In the genomic region with DNA sequence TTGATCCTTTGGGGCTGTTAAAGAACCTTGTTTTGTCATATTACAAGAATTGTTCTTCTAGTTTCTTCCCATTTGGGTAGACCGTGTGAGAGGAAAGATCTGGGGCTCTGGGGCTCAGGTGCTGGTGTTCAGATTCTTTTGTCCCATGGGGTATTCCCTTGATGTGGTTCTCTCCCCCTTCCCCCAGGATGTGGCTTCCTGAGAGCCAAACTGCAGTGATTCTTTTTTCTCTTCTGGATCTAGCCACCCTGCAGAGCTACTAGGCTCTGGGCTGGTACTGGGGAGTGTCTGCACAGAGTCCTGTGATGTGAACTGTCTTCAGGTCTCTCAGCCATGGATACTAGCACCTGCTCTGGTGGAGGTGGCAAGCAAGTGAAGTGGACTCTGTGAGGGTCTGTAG, we compare ENCODE assay signal across 20 cellular contexts.
A peak's percentile ranks its signal among the peaks of the same experiment; 100 is the strongest.
DNase-seq lines count a peak whose midpoint lies in the region; ATAC-seq and TF ChIP-seq lines count a peak whose summit lies in the region.
"Had no signal": no experiment of that assay in that cellular context is flagged by ENCODE, and none has a peak within 500 bp of the region (broad histone marks: within the 10 kb centered on the region; RNA-seq: fewer than 3 reads in every experiment).

No MANE protein-coding gene starts in this region.

- BruUV-seq in OCI-LY7 (replicated peaks; lab: Mats Ljungman, UMichigan) = no TSS peak

- no peaks in the 10 kb centered on the region; a peak in 1 of 5 replicates for H3K9me3 Mint-ChIP-seq in H9

- CTCF ChIA-PET in OCI-LY7 (lab: Charles Lee; ENCODE audit: unreplicated experiment) = no interaction called here

- intact Hi-C loops in OCI-LY7 (cut with micrococcal nuclease; ENCODE audit: unreplicated experiment) = no loop called here
- intact Hi-C loops in mucosa of descending colon (cut with DNase I, micrococcal nuclease) = no loop called here

- H3K4ac ChIP-seq in H9 (ENCODE audit: low read depth, low read length) = no peak overlapping the region
- no peak overlapping the region for H3K4ac ChIP-seq in trophoblast cell (ENCODE audit: low read depth, low read length)

- POLR2A ChIA-PET in OCI-LY7 (lab: Charles Lee) = interaction anchor here (0.6 kb wide), 1 partner anchor 48 kb away, joined by 3 read pairs; no protein-coding TSS in a partner anchor

- no peak overlapping the region for H4K91ac ChIP-seq in H9 (ENCODE audit: insufficient read length, low read depth, low read length)
- peak overlapping the region; percentile 89 for H4K91ac ChIP-seq in trophoblast cell (ENCODE audit: low read depth, low read length)

- no peak overlapping the region for H3K18ac ChIP-seq in H9 (ENCODE audit: insufficient read length, low read depth, low read length)
- H3K18ac ChIP-seq in trophoblast cell (ENCODE audit: low read length) = peak overlapping the region; percentile 61

- no peaks in the 10 kb centered on the region for H3K79me2 ChIP-seq in H9 (ENCODE audit: insufficient read depth, low read length)
- H3K79me2 ChIP-seq in trophoblast cell (ENCODE audit: control insufficient read depth, insufficient read depth, low read length, poor library complexity) = no peaks in the 10 kb centered on the region
- H3K79me2 ChIP-seq in OCI-LY7 (ENCODE audit: insufficient read depth, low read depth, low read length) = no peaks in the 10 kb centered on the region

- no CpG with 5 or more reads among the region's 1 CpG for WGBS in H9 (ENCODE audit: extremely low coverage, insufficient read length, low lambda C conversion rate)
- 75 to 77% methylated on average over 1 of the region's 1 CpG for whole genome bisulfite sequencing in esophagus, 2 donors
- no CpG with 5 or more reads among the region's 1 CpG for WGBS in trophoblast cell (ENCODE audit: extremely low coverage, insufficient coverage, insufficient read length)

- no peaks in the 10 kb centered on the region for H3K4me1 ChIP-seq in H9 (ENCODE audit: insufficient read depth, low read length)
- H3K4me1 ChIP-seq in RWPE2 (ENCODE audit: insufficient read depth, poor library complexity, severe bottlenecking) = peaks cover 21% of the 10 kb centered on the region
- peaks cover 0 to 3% of the 10 kb centered on the region in 2 donors for H3K4me1 ChIP-seq in esophagus (ENCODE audit: control insufficient read depth in 2 of 2, insufficient read depth in 2 of 2, low read length in 1 of 2)
- peaks cover 7 to 9% of the 10 kb centered on the region in 2 experiments for H3K4me1 ChIP-seq in trophoblast cell (ENCODE audit: control insufficient read depth in 1 of 2, insufficient read depth in 2 of 2, low read length in 2 of 2)
- no peaks in the 10 kb centered on the region for H3K4me1 ChIP-seq in OCI-LY7 (ENCODE audit: insufficient read depth, low read length, poor library complexity, severe bottlenecking)
- H3K4me1 ChIP-seq in mucosa of descending colon (ENCODE audit: low read depth) = no peaks in the 10 kb centered on the region

- H3K27ac Mint-ChIP-seq in H9 = peak overlapping the region in 2 of 3 experiments; percentile 1 to 27; a peak in 4 of 7 replicates
- H3K27ac Mint-ChIP-seq: CD14-positive monocyte had no signal

- no peak overlapping the region for H2BK15ac ChIP-seq in H9 (ENCODE audit: low read depth, low read length)

- H3K27ac ChIP-seq in H9 (ENCODE audit: insufficient read length, low read depth, low read length) (no peak overlapping the region), RWPE2 (ENCODE audit: poor library complexity, severe bottlenecking) (peak overlapping the region; percentile 45), esophagus (ENCODE audit: low read depth in 2 of 2, low read length in 1 of 2) (peak overlapping the region; percentile 57 to 78), trophoblast cell (ENCODE audit: low read depth, low read length) (peak overlapping the region; percentile 52), OCI-LY7 (ENCODE audit: low read depth, low read length, poor library complexity, severe bottlenecking) (no peak overlapping the region)
- H3K27ac ChIP-seq: SK-N-MC had no signal

- H3K4me3 ChIP-seq in RWPE2 (ENCODE audit: severe bottlenecking) (no peak overlapping the region), esophagus (ENCODE audit: low read depth in 1 of 2, low read length in 2 of 2) (no peak overlapping the region), trophoblast cell (ENCODE audit: low read depth, low read length) (no peak overlapping the region), OCI-LY7 (ENCODE audit: low read depth, low read length, poor library complexity, severe bottlenecking) (no peak overlapping the region), mucosa of descending colon (no peak overlapping the region)
- H3K4me3 ChIP-seq: MG63, SK-N-MC had no signal

- H3K79me1 ChIP-seq in H9 (ENCODE audit: insufficient read depth, low read depth, low read length, poor library complexity, severe bottlenecking) (no peaks in the 10 kb centered on the region), trophoblast cell (ENCODE audit: low read length) (peaks cover 7% of the 10 kb centered on the region)

- no peak overlapping the region for H3K4me2 ChIP-seq in H9 (ENCODE audit: insufficient read depth, insufficient read length, low read length)
- no peak overlapping the region for H3K4me2 ChIP-seq in trophoblast cell (ENCODE audit: low read length)
- H3K4me2 ChIP-seq in OCI-LY7 (ENCODE audit: low read length) = no peak overlapping the region

- H2BK12ac ChIP-seq in H9 (ENCODE audit: insufficient read length, low read depth, low read length) (no peak overlapping the region), trophoblast cell (ENCODE audit: low read length) (peak overlapping the region; percentile 91)

- H4K20me1 ChIP-seq in H9 (ENCODE audit: control insufficient read depth, insufficient read depth, insufficient read length) = no peaks in the 10 kb centered on the region
- no peaks in the 10 kb centered on the region for H4K20me1 ChIP-seq in OCI-LY7 (ENCODE audit: insufficient read depth, low read length)

- H3K14ac ChIP-seq in H9 (ENCODE audit: insufficient read depth, low read length) = no peak overlapping the region
- peak overlapping the region; percentile 75 for H3K14ac ChIP-seq in trophoblast cell (ENCODE audit: low read length)

- no peak overlapping the region for H3K9ac ChIP-seq in H9 (ENCODE audit: extremely low read depth, insufficient read length, low read length)
- H3K9ac ChIP-seq in trophoblast cell (ENCODE audit: low read length) = no peak overlapping the region

- no peaks in the 10 kb centered on the region for H3K9me2 ChIP-seq in OCI-LY7 (ENCODE audit: insufficient read depth, low read length)

- no peaks in the 10 kb centered on the region for H3K27me3 Mint-ChIP-seq in H9 (ENCODE audit: low read depth)

- H3K23me2 ChIP-seq in H9 (ENCODE audit: insufficient read length, low read depth, low read length, poor library complexity, severe bottlenecking) = no peaks in the 10 kb centered on the region

- no peak overlapping the region for H2BK20ac ChIP-seq in H9 (ENCODE audit: low read depth, low read length, poor library complexity, severe bottlenecking)

- H3K56ac ChIP-seq in H9 (ENCODE audit: insufficient read length, low read depth, low read length) = no peak overlapping the region

- H3K23ac ChIP-seq in H9 (ENCODE audit: insufficient read length, low read depth, low read length) = no peak overlapping the region
- H3K23ac ChIP-seq in trophoblast cell (ENCODE audit: low read length) = no peak overlapping the region

- no peak overlapping the region for H2BK5ac ChIP-seq in H9 (ENCODE audit: insufficient read length, low read length)
- H2BK5ac ChIP-seq in trophoblast cell (ENCODE audit: low read depth, low read length, poor library complexity) = peak overlapping the region; percentile 80

- no peak overlapping the region for H3K4me3 Mint-ChIP-seq in H9
- H3K4me3 Mint-ChIP-seq: CD14-positive monocyte had no signal

- H3K27me3 ChIP-seq in H9 (ENCODE audit: insufficient read depth, low read length) (no peaks in the 10 kb centered on the region), RWPE2 (ENCODE audit: insufficient read depth, poor library complexity, severe bottlenecking) (no peaks in the 10 kb centered on the region), esophagus (ENCODE audit: control insufficient read depth in 1 of 2, insufficient read depth in 2 of 2, low read length in 2 of 2) (no peaks in the 10 kb centered on the region), trophoblast cell (ENCODE audit: insufficient read depth, low read length) (no peaks in the 10 kb centered on the region)
- H3K27me3 ChIP-seq: MG63 had no signal

- H4K5ac ChIP-seq in H9 (ENCODE audit: insufficient read length, low read depth, low read length) = no peak overlapping the region

- H3K36me3 Mint-ChIP-seq in H9 (ENCODE audit: insufficient read depth in 1 of 3, low read depth in 3 of 3) = no peaks in the 10 kb centered on the region
- H3K36me3 Mint-ChIP-seq: CD14-positive monocyte had no signal

- no peaks in the 10 kb centered on the region for H3K36me3 ChIP-seq in RWPE2 (ENCODE audit: low read depth)
- H3K36me3 ChIP-seq in esophagus (ENCODE audit: control insufficient read depth in 2 of 2, insufficient read depth in 2 of 2, low read length in 1 of 2) = no peaks in the 10 kb centered on the region
- H3K36me3 ChIP-seq in trophoblast cell (ENCODE audit: control insufficient read depth in 1 of 2, insufficient read depth in 2 of 2, low read length in 2 of 2) = no peaks in the 10 kb centered on the region
- H3K36me3 ChIP-seq in OCI-LY7 (ENCODE audit: insufficient read depth, low read length) = no peaks in the 10 kb centered on the region
- no peaks in the 10 kb centered on the region for H3K36me3 ChIP-seq in mucosa of descending colon (ENCODE audit: low read depth)
- H3K36me3 ChIP-seq: MG63 had no signal

- no peak for DNase-seq in H9
- no peak for DNase-seq in RWPE2 (ENCODE audit: low spot score)
- no peak for DNase-seq in trophoblast cell
- no peak for DNase-seq in H4 (ENCODE audit: low spot score)
- no peak for DNase-seq in OCI-LY7 (ENCODE audit: low spot score)
- no peak for DNase-seq in mucosa of descending colon
- DNase-seq: DMS53; Kasumi-1; NCI-H1048; NCI-H1417 treated with DMSO at 0.1 percent for 48 hours; NCI-H2227 treated with DMSO at 0.1 percent for 48 hours; NCI-H510A treated with DMSO at 0.1 percent for 48 hours; NCI-H774; NK-92 treated with Interleukin-12 subunit alpha and Interleukin-12 subunit beta, amount 100 ng/mL, for 24 hours; SHP77 treated with DMSO at 0.1 percent for 48 hours; SW 1271 had no signal

- H2AFZ ChIP-seq in H9 (ENCODE audit: low read length) = no peak overlapping the region
- H2AFZ ChIP-seq in trophoblast cell (ENCODE audit: insufficient read depth, low read length, poor library complexity) = no peak overlapping the region
- no peak overlapping the region for H2AFZ ChIP-seq in OCI-LY7 (ENCODE audit: low read length)

- no peak overlapping the region for H4K8ac ChIP-seq in H9 (replicated peaks; ENCODE audit: insufficient read length, low read depth, low read length)
- peak overlapping the region; percentile 67 for H4K8ac ChIP-seq in trophoblast cell (ENCODE audit: low read depth, low read length)

- H4K12ac ChIP-seq in trophoblast cell (ENCODE audit: low read depth, low read length) = no peak overlapping the region

- H3T11ph ChIP-seq in H9 (ENCODE audit: low read length) = no peak overlapping the region

- ATAC-seq in RWPE2 (ENCODE audit: low read depth) (no peak; the same call in 2 of the 3 replicates), mucosa of descending colon (no peak)

- H2AK5ac ChIP-seq in H9 (ENCODE audit: insufficient read length, low read length) (no peak overlapping the region), trophoblast cell (ENCODE audit: low read length) (no peak overlapping the region)

- H3K4me1 Mint-ChIP-seq in H9 = peaks cover 13% of the 10 kb centered on the region in 2 experiments
- H3K4me1 Mint-ChIP-seq: CD14-positive monocyte had no signal

- TF ChIP-seq CTCF in H9 (conservative IDR thresholded peaks at IDR 0.05) (no peak), RWPE2 (IDR thresholded peaks at IDR 0.05; ENCODE audit: poor library complexity, severe bottlenecking) (no peak), OCI-LY7 (conservative IDR thresholded peaks at IDR 0.05; ENCODE audit: low read length) (no peak), mucosa of descending colon (IDR thresholded peaks at IDR 0.05) (no peak)

- H3K9me3 ChIP-seq in H9 (ENCODE audit: control insufficient read depth, low read depth, low read length) = no peaks in the 10 kb centered on the region
- no peaks in the 10 kb centered on the region for H3K9me3 ChIP-seq in RWPE2 (ENCODE audit: severe bottlenecking)
- no peaks in the 10 kb centered on the region for H3K9me3 ChIP-seq in esophagus (ENCODE audit: control insufficient read depth in 2 of 2, insufficient read depth in 1 of 2, low read depth in 1 of 2, low read length in 1 of 2)
- no peaks in the 10 kb centered on the region for H3K9me3 ChIP-seq in trophoblast cell (ENCODE audit: insufficient read depth, low read depth, low read length)
- no peaks in the 10 kb centered on the region for H3K9me3 ChIP-seq in OCI-LY7 (ENCODE audit: low read length)
- no peaks in the 10 kb centered on the region for H3K9me3 ChIP-seq in mucosa of descending colon
- H3K9me3 ChIP-seq: MG63 had no signal

- no peak overlapping the region for H2BK120ac ChIP-seq in H9 (ENCODE audit: low read depth, low read length, poor library complexity, severe bottlenecking)
- peak overlapping the region; percentile 92 for H2BK120ac ChIP-seq in trophoblast cell (ENCODE audit: insufficient read depth, low read length, poor library complexity)

Comparison
In these comparisons a context has a peak if more than half of its experiments do, and no peak if none do; other contexts are left out.
1. H3K27ac ChIP-seq: peak in RWPE2 (single experiment), esophagus (2 of 2) and trophoblast cell (single experiment); none in H9 (single experiment) and OCI-LY7 (single experiment).